Comparison of ENCODE assay signal across 9 cellular contexts in genomic region chr2:161306919-161307318, GRCh38. TPM values are rescaled to one million over a fixed set of nuclear protein-coding genes. Genes with fewer than 3 reads are reported as not detected.
DNase-seq lines count a peak whose midpoint lies in the region; ATAC-seq and TF ChIP-seq lines count a peak whose summit lies in the region.
"Had no signal": no experiment of that assay in that cellular context is flagged by ENCODE, and none has a peak within 500 bp of the region (broad histone marks: within the 10 kb centered on the region; RNA-seq: fewer than 3 reads in every experiment).

No MANE protein-coding gene starts in this region.

- peak overlapping the region; percentile 89 for H3K27ac Mint-ChIP-seq in activated T-cell treated with anti-CD3 and anti-CD28 coated beads, Interleukin-2, amount 50 U/mL, for 72 hours
- peak overlapping the region; percentile 94 for H3K27ac Mint-ChIP-seq in central memory CD8-positive, alpha-beta T cell (ENCODE audit: low read depth)

- peaks cover 17% of the 10 kb centered on the region for H4K20me1 ChIP-seq in smooth muscle cell (ENCODE audit: low read depth)

- H3K4me2 ChIP-seq in smooth muscle cell = peak overlapping the region; percentile 91

- H3F3A ChIP-seq in smooth muscle cell (ENCODE audit: low read depth) = no peaks in the 10 kb centered on the region

- peaks cover 15% of the 10 kb centered on the region for H3K4me1 ChIP-seq in smooth muscle cell (ENCODE audit: low read depth)

- 84% methylated on average over 6 of the region's 6 CpGs for WGBS in smooth muscle cell (ENCODE audit: low lambda C conversion rate)

- H3K4me1 Mint-ChIP-seq in activated T-cell treated with anti-CD3 and anti-CD28 coated beads, Interleukin-2, amount 50 U/mL, for 72 hours (ENCODE audit: low read depth) = peaks cover 27% of the 10 kb centered on the region
- peaks cover 36% of the 10 kb centered on the region for H3K4me1 Mint-ChIP-seq in central memory CD8-positive, alpha-beta T cell

- no peak overlapping the region for H3K27ac ChIP-seq in smooth muscle cell (ENCODE audit: low read depth)

- H3K4me3 Mint-ChIP-seq in activated T-cell treated with anti-CD3 and anti-CD28 coated beads, Interleukin-2, amount 50 U/mL, for 72 hours = peak overlapping the region; percentile 98 to 99
- peak overlapping the region; percentile 90 for H3K4me3 Mint-ChIP-seq in central memory CD8-positive, alpha-beta T cell

- H3K9me3 ChIP-seq in smooth muscle cell (replicated peaks; ENCODE audit: low read depth) = no peaks in the 10 kb centered on the region

- TF ChIP-seq CTCF in smooth muscle cell (IDR thresholded peaks at IDR 0.05; ENCODE audit: borderline replicate concordance, insufficient read depth, poor library complexity, severe bottlenecking) = no peak

- peaks cover 8% of the 10 kb centered on the region for H3K27me3 Mint-ChIP-seq in activated T-cell treated with anti-CD3 and anti-CD28 coated beads, Interleukin-2, amount 50 U/mL, for 72 hours (ENCODE audit: low read depth)
- H3K27me3 Mint-ChIP-seq in central memory CD8-positive, alpha-beta T cell = no peaks in the 10 kb centered on the region

- no peak overlapping the region for H2AFZ ChIP-seq in smooth muscle cell (ENCODE audit: low read depth)

- H3K4me3 ChIP-seq in smooth muscle cell = no peak overlapping the region

- DNase-seq in activated T-cell treated with anti-CD3 and anti-CD28 coated beads, Interleukin-2, amount 50 U/mL, for 72 hours = no peak
- DNase-seq in activated T-cell treated with anti-CD3 and anti-CD28 coated beads for 4 hours (no peak), NCI-H2227 treated with DMSO at 0.1 percent for 48 hours (lab: John Stamatoyannopoulos, UW) (peak; percentile 16), smooth muscle cell (lab: John Stamatoyannopoulos, UW; ENCODE audit: unreplicated experiment) (no peak), NCI-H1048 (lab: John Stamatoyannopoulos, UW) (no peak), globus pallidus (ENCODE audit: low spot score) (no peak)
- DNase-seq in central memory CD8-positive, alpha-beta T cell (ENCODE audit: low spot score in 2 of 2) = no peak
- DNase-seq: activated naive CD4-positive, alpha-beta T cell had no signal

- H3K36me3 ChIP-seq in smooth muscle cell (ENCODE audit: low read depth) = no peaks in the 10 kb centered on the region

- H3K9ac ChIP-seq in smooth muscle cell (ENCODE audit: low read depth) = no peak overlapping the region

- peaks cover 33% of the 10 kb centered on the region for H3K79me2 ChIP-seq in smooth muscle cell (ENCODE audit: low read depth)

- ATAC-seq in activated T-cell treated with anti-CD3 and anti-CD28 coated beads, Interleukin-2, amount 50 U/mL, for 72 hours (replicated peaks in 1 of 2) = no peak
- no peak for ATAC-seq in central memory CD8-positive, alpha-beta T cell (replicated peaks; ENCODE audit: extremely low read depth, poor library complexity, severe bottlenecking)
- ATAC-seq in HG03280 (IDR thresholded peaks at IDR 0.05; ENCODE audit: unreplicated experiment) = no peak

- peaks cover 5 to 6% of the 10 kb centered on the region in 2 donors for H3K9me3 Mint-ChIP-seq in activated T-cell treated with anti-CD3 and anti-CD28 coated beads, Interleukin-2, amount 50 U/mL, for 72 hours
- H3K9me3 Mint-ChIP-seq in central memory CD8-positive, alpha-beta T cell = no peaks in the 10 kb centered on the region

- H3K27me3 ChIP-seq in smooth muscle cell (ENCODE audit: low read depth) = no peaks in the 10 kb centered on the region

- H3K36me3 Mint-ChIP-seq in activated T-cell treated with anti-CD3 and anti-CD28 coated beads, Interleukin-2, amount 50 U/mL, for 72 hours (ENCODE audit: insufficient read depth in 2 of 2) = peaks cover 13 to 20% of the 10 kb centered on the region in 2 donors
- H3K36me3 Mint-ChIP-seq in central memory CD8-positive, alpha-beta T cell (ENCODE audit: insufficient read depth) = peaks cover 15% of the 10 kb centered on the region

RNA-seq across cellular contexts. Expression of gene PSMD14, which starts 1.3 kb away (rescaled TPM):
- total RNA-seq in activated T-cell treated with anti-CD3 and anti-CD28 coated beads, Interleukin-2, amount 50 U/mL, for 72 hours = 10 to 100 TPM; 69.8 to 77.5 TPM
- 93.9 and 123 TPM in 2 replicates for total RNA-seq in smooth muscle cell
- polyA plus RNA-seq in smooth muscle cell = 68.5 and 69.4 TPM in 2 replicates
